Comparison of ENCODE assay signal across 11 cellular contexts in genomic region chr22:32517488-32517887, GRCh38. TPM values are rescaled to one million over a fixed set of nuclear protein-coding genes. Genes with fewer than 3 reads are reported as not detected.
"Had no signal": no experiment of that assay in that cellular context is flagged by ENCODE, and none has a peak within 500 bp of the region (broad histone marks: within the 10 kb centered on the region; RNA-seq: fewer than 3 reads in every experiment).

No MANE protein-coding gene starts in this region.

- H3K4me3 ChIP-seq: GM23248, HAP-1 had no signal

- ATAC-seq: HCT116 had no signal

- H3K4me3 Mint-ChIP-seq: H9, HFFc6 had no signal

- H3K9me3 ChIP-seq: HAP-1 had no signal

- DNase-seq: GM23248, GOT3, H7, H9, HCEC 1CT, HFFc6 had no signal

- H3K27ac Mint-ChIP-seq: H9, HFFc6 had no signal

- H3K36me3 ChIP-seq: HAP-1 had no signal

- H3K4me1 ChIP-seq: HAP-1 had no signal

- H3K9ac ChIP-seq: GM23248 had no signal

- H2AFZ ChIP-seq: GM23248 had no signal

- FAIRE-seq: H1, H54 had no signal

- H3K4me1 Mint-ChIP-seq: H9 had no signal

- H3K27ac ChIP-seq: GM23248 had no signal

- H3K9me3 Mint-ChIP-seq: HFFc6 had no signal

RNA-seq across cellular contexts. Expression of gene BPIFC, which starts 53.2 kb away (rescaled TPM):
- total RNA-seq: GM23248, H1, H4, H7, H9, HFFc6 had no signal
- polyA plus RNA-seq: GM23248, H1 had no signal
